ENCODE assay signal across 25 cellular contexts in the genomic region with DNA sequence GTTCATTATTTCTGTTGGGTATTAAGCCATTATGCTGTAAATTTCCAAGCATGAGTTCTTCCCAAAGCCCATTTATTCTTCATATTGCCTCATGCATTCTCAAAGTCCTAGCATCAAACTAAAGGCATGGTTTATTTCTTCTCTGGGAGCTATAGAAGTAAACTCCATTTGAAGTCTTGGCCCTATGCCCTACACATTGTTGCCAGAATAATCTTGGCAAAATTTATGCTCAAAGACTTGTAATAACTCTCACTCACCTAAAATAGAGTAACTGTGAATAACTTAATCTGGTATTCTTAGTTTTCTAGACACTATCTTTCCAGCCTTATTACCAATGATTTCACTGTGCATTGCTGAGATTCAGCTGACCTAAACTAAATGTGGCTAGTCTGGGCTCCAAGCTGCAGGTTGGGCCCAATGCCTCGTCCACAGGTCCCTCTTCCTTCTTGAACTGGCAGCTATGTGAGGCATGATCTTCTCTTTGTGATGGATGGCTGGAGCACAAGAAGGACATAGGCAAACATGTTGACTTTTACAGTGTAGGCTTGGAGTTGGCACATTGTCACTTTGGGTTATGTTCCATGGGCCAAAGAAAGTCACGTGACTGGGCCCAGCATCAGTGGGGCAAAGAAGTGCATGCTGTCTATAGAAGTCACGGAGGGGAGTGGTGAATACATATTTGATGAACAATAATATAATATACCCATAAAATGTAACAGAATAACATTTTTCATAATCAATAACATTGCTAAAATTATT. TPM values are rescaled to one million over a fixed set of nuclear protein-coding genes. Genes with fewer than 3 reads are reported as not detected.
DNase-seq lines count a peak whose midpoint lies in the region; ATAC-seq, FAIRE-seq and TF ChIP-seq lines count a peak whose summit lies in the region.
"Had no signal": no experiment of that assay in that cellular context is flagged by ENCODE, and none has a peak within 500 bp of the region (broad histone marks: within the 10 kb centered on the region; RNA-seq: fewer than 3 reads in every experiment).

No MANE protein-coding gene starts in this region.

- H3K79me2 ChIP-seq in HepG2 (ENCODE audit: insufficient read depth, low read length) = no peaks in the 10 kb centered on the region
- no peaks in the 10 kb centered on the region for H3K79me2 ChIP-seq in K562 (ENCODE audit: control insufficient read depth, insufficient read depth, low read length)

- H4K20me1 ChIP-seq in HepG2 (ENCODE audit: insufficient read depth, low read length) (no peaks in the 10 kb centered on the region), K562 (replicated peaks; ENCODE audit: control insufficient read depth, insufficient read depth, low read length) (no peaks in the 10 kb centered on the region)
- H4K20me1 ChIP-seq: BLaER1 treated with 17β-estradiol and CSF1 and Interleukin-3, amounts not matched to agents 10 nM and 100 nM had no signal

- H3K9ac ChIP-seq in HepG2 (ENCODE audit: insufficient read depth, low read depth, low read length) = no peak overlapping the region
- H3K9ac ChIP-seq in K562 (ENCODE audit: insufficient read depth in 1 of 2, low read depth in 2 of 2, low read length in 2 of 2) = no peak overlapping the region
- H3K9ac ChIP-seq: BLaER1 treated with 17β-estradiol and CSF1 and Interleukin-3, amounts not matched to agents 10 nM and 100 nM had no signal

- TF ChIP-seq RAD21 in HepG2 (CRISPR knock-in tag; IDR thresholded peaks at IDR 0.05) (no peak), K562 (CRISPR knock-in tag; conservative IDR thresholded peaks at IDR 0.05 in 1 of 2, IDR thresholded peaks at IDR 0.05 in 1 of 2) (no peak)

- H2AFZ ChIP-seq in HepG2 (ENCODE audit: low read length) (no peak overlapping the region), K562 (ENCODE audit: low read depth, low read length) (no peak overlapping the region)
- H2AFZ ChIP-seq: GM23338 had no signal

- no peak overlapping the region for H3K4me3 ChIP-seq in HepG2 (replicated peaks in 1 of 3; ENCODE audit: insufficient read depth in 1 of 3, low read depth in 2 of 3, low read length in 3 of 3)
- no peak overlapping the region for H3K4me3 ChIP-seq in right lobe of liver
- no peak overlapping the region for H3K4me3 ChIP-seq in K562
- no peak overlapping the region for H3K4me3 ChIP-seq in fibroblast of the aortic adventitia (ENCODE audit: low read depth, low read length)
- no peak overlapping the region for H3K4me3 ChIP-seq in ascending aorta
- H3K4me3 ChIP-seq: BLaER1 treated with 17β-estradiol and CSF1 and Interleukin-3, amounts not matched to agents 10 nM and 100 nM; GM23338; HAP-1 had no signal

- H3K4me2 ChIP-seq in HepG2 (ENCODE audit: low read depth, low read length) = no peak overlapping the region
- H3K4me2 ChIP-seq in K562 (ENCODE audit: insufficient read depth, low read length) = no peak overlapping the region
- H3K4me2 ChIP-seq: BLaER1 treated with 17β-estradiol and CSF1 and Interleukin-3, amounts not matched to agents 10 nM and 100 nM; GM23338 had no signal

- in situ Hi-C loops in HepG2 (cut with HindIII; ENCODE audit: extremely low pct_ligation_motif_present, low pct_unique_long_range_greater_than_20kb) (no loop called here), K562 (cut with MboI) (no loop called here)

- FAIRE-seq in HepG2 (lab: Jason Lieb, UNC) = no peak
- no peak for FAIRE-seq in K562 (lab: Jason Lieb, UNC)
- FAIRE-seq: A204.1, G401.6, GM12892, GM19239, H54 had no signal

- intact Hi-C loops in HepG2 (cut with micrococcal nuclease; ENCODE audit: unreplicated experiment) = no loop called here
- intact Hi-C loops in right lobe of liver (cut with DNase I) = no loop called here
- intact Hi-C loops in K562 (cut with micrococcal nuclease) = no loop called here
- intact Hi-C loops in ascending aorta (cut with DNase I) = no loop called here
- intact Hi-C loops in left colon (cut with DNase I, micrococcal nuclease) = no loop called here

- H3K27me3 ChIP-seq in HepG2 (ENCODE audit: control insufficient read depth in 1 of 2, insufficient read depth in 2 of 2, low read length in 2 of 2) (no peaks in the 10 kb centered on the region), right lobe of liver (no peaks in the 10 kb centered on the region), K562 (ENCODE audit: control insufficient read depth in 2 of 2, insufficient read depth in 2 of 2, low read length in 2 of 2) (no peaks in the 10 kb centered on the region), ascending aorta (no peaks in the 10 kb centered on the region)
- H3K27me3 ChIP-seq: BLaER1 treated with 17β-estradiol and CSF1 and Interleukin-3, amounts not matched to agents 10 nM and 100 nM had no signal

- H3K4me1 ChIP-seq in HepG2 (ENCODE audit: insufficient read depth, low read length) = no peaks in the 10 kb centered on the region
- no peaks in the 10 kb centered on the region for H3K4me1 ChIP-seq in right lobe of liver
- H3K4me1 ChIP-seq in K562 (replicated peaks in 1 of 2; ENCODE audit: control insufficient read depth in 2 of 2, insufficient read depth in 2 of 2, low read length in 2 of 2) = no peaks in the 10 kb centered on the region; a peak in 1 of 5 replicates
- no peaks in the 10 kb centered on the region for H3K4me1 ChIP-seq in ascending aorta
- H3K4me1 ChIP-seq: BE2C, Caco-2, HAP-1 had no signal

- WGBS in HepG2 (ENCODE audit: low lambda C conversion rate) = 7% methylated on average over 3 of the region's 3 CpGs
- WGBS in right lobe of liver (ENCODE audit: insufficient coverage, low coverage, low lambda C conversion rate, missing lambda C conversion rate) = 60% methylated on average over 3 of the region's 3 CpGs
- WGBS in K562 (ENCODE audit: insufficient coverage, low coverage, missing lambda C conversion rate) = 29% methylated on average over 3 of the region's 3 CpGs

- no peaks in the 10 kb centered on the region for H3K9me3 ChIP-seq in HepG2 (ENCODE audit: low read length)
- H3K9me3 ChIP-seq in right lobe of liver = no peaks in the 10 kb centered on the region
- no peaks in the 10 kb centered on the region for H3K9me3 ChIP-seq in K562 (replicated peaks; ENCODE audit: control insufficient read depth, insufficient read depth, low read depth, low read length)
- no peaks in the 10 kb centered on the region for H3K9me3 ChIP-seq in ascending aorta
- H3K9me3 ChIP-seq: BE2C, Caco-2, HAP-1 had no signal

- H3K27ac ChIP-seq in HepG2 (ENCODE audit: extremely low read length, insufficient read depth, low read length) = no peak overlapping the region
- no peak overlapping the region for H3K27ac ChIP-seq in right lobe of liver
- H3K27ac ChIP-seq in K562 (ENCODE audit: extremely low read depth, low read depth, low read length) = no peak overlapping the region
- peak overlapping the region in 1 of 2 donors; percentile 41 for H3K27ac ChIP-seq in ascending aorta
- H3K27ac ChIP-seq: 22Rv1; BLaER1 treated with 17β-estradiol and CSF1 and Interleukin-3, amounts not matched to agents 10 nM and 100 nM had no signal

- CTCF ChIA-PET in HepG2 (lab: Yijun Ruan, JAX; ENCODE audit: low intra/inter-chr PET ratio, low total read pairs) (no interaction called here), K562 (lab: Yijun Ruan, JAX; ENCODE audit: low intra/inter-chr PET ratio) (no interaction called here)

- BruUV-seq in HepG2 (replicated peaks; lab: Mats Ljungman, UMichigan) (no TSS peak), K562 (replicated peaks; lab: Mats Ljungman, UMichigan) (no TSS peak)

- no peak for ATAC-seq in HepG2
- ATAC-seq in right lobe of liver = no peak
- no peak for ATAC-seq in K562
- ATAC-seq in GM18858 (IDR thresholded peaks at IDR 0.05; ENCODE audit: unreplicated experiment) = no peak
- ATAC-seq in left colon = no peak
- ATAC-seq: GM23338 had no signal

- no peaks in the 10 kb centered on the region for H3K9me1 ChIP-seq in K562 (ENCODE audit: control insufficient read depth, insufficient read depth, low read length)

- H3K36me3 ChIP-seq in HepG2 (replicated peaks in 1 of 2; ENCODE audit: control insufficient read depth in 1 of 2, insufficient read depth in 2 of 2, low read length in 2 of 2) (no peaks in the 10 kb centered on the region), right lobe of liver (no peaks in the 10 kb centered on the region), K562 (ENCODE audit: control insufficient read depth, insufficient read depth, low read length) (no peaks in the 10 kb centered on the region), ascending aorta (no peaks in the 10 kb centered on the region)
- H3K36me3 ChIP-seq: BE2C; BLaER1 treated with 17β-estradiol and CSF1 and Interleukin-3, amounts not matched to agents 10 nM and 100 nM; HAP-1 had no signal

- TF ChIP-seq CTCF in HepG2 (CRISPR knock-in tag; IDR thresholded peaks at IDR 0.05) (no peak), right lobe of liver (IDR thresholded peaks at IDR 0.05) (no peak), K562 (IDR thresholded peaks at IDR 0.05 in 2 of 3, conservative IDR thresholded peaks at IDR 0.05 in 1 of 3; ENCODE audit: insufficient read depth in 2 of 3, low read depth in 1 of 3, low read length in 3 of 3) (no peak), fibroblast of the aortic adventitia (IDR thresholded peaks at IDR 0.05; ENCODE audit: insufficient read depth, low read length) (no peak), ascending aorta (IDR thresholded peaks at IDR 0.05) (no peak)

- no peak for TF ChIP-seq EP300 in HepG2 (IDR thresholded peaks at IDR 0.05; ENCODE audit: low read depth in 2 of 2, low read length in 2 of 2)
- no peak for TF ChIP-seq EP300 in HepG2 (CRISPR knock-in tag; IDR thresholded peaks at IDR 0.05; ENCODE audit: borderline replicate concordance)
- TF ChIP-seq EP300 in K562 (IDR thresholded peaks at IDR 0.05; ENCODE audit: low read length) = no peak

- no peak for DNase-seq in HepG2 (ENCODE audit: low spot score)
- DNase-seq in right lobe of liver = no peak
- no peak for DNase-seq in K562 (ENCODE audit: extremely low read depth in 1 of 4, low spot score in 3 of 4)
- DNase-seq in fibroblast of the aortic adventitia (ENCODE audit: low read depth) = peak; percentile 23
- DNase-seq in superior temporal gyrus (ENCODE audit: extremely low spot score) = peak; percentile 58
- no peak for DNase-seq in ascending aorta (ENCODE audit: low spot score in 2 of 2)
- no peak for DNase-seq in left colon
- DNase-seq: ACHN; AML-193; BE2C; Caco-2; CD4-positive, alpha-beta T cell; DMS153; DND-41; HFFc6 had no signal

- POLR2A ChIA-PET in HepG2 (lab: Yijun Ruan, JAX) = no interaction called here
- POLR2A ChIA-PET in K562 (lab: Yijun Ruan, JAX) = no interaction called here

- TF ChIP-seq POLR2A in HepG2 (IDR thresholded peaks at IDR 0.05; ENCODE audit: insufficient read depth in 1 of 2, low read depth in 2 of 2, low read length in 2 of 2) (no peak), right lobe of liver (IDR thresholded peaks at IDR 0.05) (no peak), K562 (conservative IDR thresholded peaks at IDR 0.05) (no peak)

RNA-seq across cellular contexts. Expression of a gene that starts 39.1 kb away (rescaled TPM):
- total RNA-seq in HepG2 (2016; rRNA removed; fragmentation: Illumina TruSeq; extraction: Trizol) = 8.6 and 11.8 TPM in 2 replicates
- 2.0 and 2.4 TPM in 2 replicates for total RNA-seq in HepG2 (2016; cell fraction: cytosol; rRNA removed; fragmentation: Illumina TruSeq; extraction: Trizol; ENCODE audit: low read depth)
- 9.2 and 10.5 TPM in 2 replicates for total RNA-seq in HepG2 (2016; cell fraction: insoluble cytoplasmic fraction; rRNA removed; fragmentation: Illumina TruSeq; extraction: Trizol)
- 5.8 and 6.0 TPM in 2 replicates for total RNA-seq in HepG2 (2016; cell fraction: membrane; rRNA removed; fragmentation: Illumina TruSeq; extraction: Trizol)
- 6.2 and 6.9 TPM in 2 replicates for total RNA-seq in HepG2 (2016; cell fraction: nucleus; rRNA removed; fragmentation: Illumina TruSeq; extraction: Trizol)
- polyA plus RNA-seq in HepG2 (2011; rRNA removed) = 3.0 and 3.1 TPM in 2 replicates
- polyA plus RNA-seq in HepG2 (2011; cell fraction: cytosol; rRNA removed) = 1.6 and 2.6 TPM in 2 replicates
- 1.8 and 2.0 TPM in 2 replicates for polyA plus RNA-seq in HepG2 (2011; cell fraction: nucleus; rRNA removed)
- polyA plus RNA-seq in HepG2 (2012) = 4.1 and 4.7 TPM in 2 replicates
- 1.0 and 1.3 TPM in 2 replicates for polyA plus RNA-seq in HepG2 (2016; cell fraction: cytosol; fragmentation: Illumina TruSeq; extraction: Trizol; ENCODE audit: low read depth)
- polyA plus RNA-seq in HepG2 (2016; cell fraction: insoluble cytoplasmic fraction; fragmentation: Illumina TruSeq; extraction: Trizol; ENCODE audit: low read depth) = 8.5 and 8.6 TPM in 2 replicates
- polyA plus RNA-seq in HepG2 (2016; cell fraction: membrane; fragmentation: Illumina TruSeq; extraction: Trizol; ENCODE audit: low read depth) = 2.5 and 2.8 TPM in 2 replicates
- polyA plus RNA-seq in HepG2 (2016; cell fraction: nucleus; fragmentation: Illumina TruSeq; extraction: Trizol; ENCODE audit: insufficient read depth, low read depth) = 5.3 and 5.7 TPM in 2 replicates
- 4.2 and 5.4 TPM in 2 replicates for polyA minus RNA-seq in HepG2 (2011; rRNA and poly(A)+ RNA removed; ENCODE audit: low replicate concordance)
- polyA minus RNA-seq in HepG2 (2011; cell fraction: cytosol; rRNA and poly(A)+ RNA removed) = 4.5 and 5.0 TPM in 2 replicates
- 9.0 and 10.7 TPM in 2 replicates for polyA minus RNA-seq in HepG2 (2011; cell fraction: nucleus; rRNA and poly(A)+ RNA removed)
- total RNA-seq in right lobe of liver = 1 to 10 TPM; 3.9 to 9.2 (median 5.1) TPM
- 0.56 and 0.92 TPM in 2 replicates for total RNA-seq in K562 (2011; cell fraction: chromatin; rRNA removed; ENCODE audit: low replicate concordance)
- 0.33 and 0.39 TPM in 2 replicates for total RNA-seq in K562 (2011; cell fraction: nucleolus; rRNA removed)
- 0.51 and 1.4 TPM in 2 replicates for total RNA-seq in K562 (2011; cell fraction: nucleoplasm; rRNA removed)
- total RNA-seq in K562 (2014; rRNA removed) = 1.7 and 2.4 TPM in 2 replicates
- 1.8 and 2.3 TPM in 2 replicates for total RNA-seq in K562 (2014; rRNA removed; fragmentation: Illumina TruSeq; extraction: Trizol)
- total RNA-seq in K562 (2015; rRNA removed; fragmentation: Illumina TruSeq; extraction: Trizol) = 1.3 and 1.6 TPM in 2 replicates
- 2.0 TPM in 2 replicates for total RNA-seq in K562 (2021)
- 0.15 and 2.1 TPM in 2 replicates for polyA plus RNA-seq in K562 (2011; rRNA removed)
- 0.07 and 0.37 TPM in 2 replicates for polyA plus RNA-seq in K562 (2011; cell fraction: cytosol; rRNA removed)
- 0.06 and 0.65 TPM in 2 replicates for polyA plus RNA-seq in K562 (2011; cell fraction: nucleus; rRNA removed)
- 1.5 and 1.9 TPM in 2 replicates for polyA plus RNA-seq in K562 (2012)
- 1.7 and 1.8 TPM in 2 replicates for polyA plus RNA-seq in K562 (2014; fragmentation: Illumina TruSeq; extraction: Trizol)
- polyA plus RNA-seq in K562 (2014; fragmentation: Nextera tagmentation; extraction: Ambion mirVana) = under 1 TPM; 0.35 to 0.45 TPM
- polyA plus RNA-seq in K562 (2014; rRNA removed) = 1.2 and 1.7 TPM in 2 replicates
- 0.21 and 3.7 TPM in 2 replicates for polyA minus RNA-seq in K562 (2011; rRNA and poly(A)+ RNA removed)
- 1.9 TPM in 1 of 2 replicates, not detected in the other for polyA minus RNA-seq in K562 (2011; cell fraction: cytosol; rRNA and poly(A)+ RNA removed)
- 0.11 and 0.67 TPM in 2 replicates for polyA minus RNA-seq in K562 (2011; cell fraction: nucleus; rRNA and poly(A)+ RNA removed)
- total RNA-seq in fibroblast of the aortic adventitia (ENCODE audit: low replicate concordance) = 0.65 and 1.8 TPM in 2 replicates
- 9.0 TPM for total RNA-seq in ascending aorta
- total RNA-seq in left colon = 1 to 10 TPM; 6.3 to 7.3 TPM
- total RNA-seq: HFFc6 had no signal

Comparison
In these comparisons a context has a peak if more than half of its experiments do, and no peak if none do; other contexts are left out.
1. DNase-seq: peak in fibroblast of the aortic adventitia (single experiment) and superior temporal gyrus (single experiment); none in HepG2 (single experiment), right lobe of liver (0 of 3), K562 (0 of 4), ascending aorta (0 of 2) and left colon (0 of 2).